Comparison of ENCODE assay signal across 1 cellular context in genomic region chrX:154020500-154021115, GRCh38.
TF ChIP-seq lines count a peak whose summit lies in the region.

No MANE protein-coding gene starts in this region.

TF ChIP-seq in HepG2, 621 proteins besides CTCF, POLR2A, EP300 and RAD21:
- TF ChIP-seq RBAK (CRISPR knock-in tag; IDR thresholded peaks at IDR 0.05), result no peak
- no peak for TF ChIP-seq CERS6 (CRISPR knock-in tag; IDR thresholded peaks at IDR 0.05)
